8 cellular contexts compared by ENCODE assay signal in the genomic region with DNA sequence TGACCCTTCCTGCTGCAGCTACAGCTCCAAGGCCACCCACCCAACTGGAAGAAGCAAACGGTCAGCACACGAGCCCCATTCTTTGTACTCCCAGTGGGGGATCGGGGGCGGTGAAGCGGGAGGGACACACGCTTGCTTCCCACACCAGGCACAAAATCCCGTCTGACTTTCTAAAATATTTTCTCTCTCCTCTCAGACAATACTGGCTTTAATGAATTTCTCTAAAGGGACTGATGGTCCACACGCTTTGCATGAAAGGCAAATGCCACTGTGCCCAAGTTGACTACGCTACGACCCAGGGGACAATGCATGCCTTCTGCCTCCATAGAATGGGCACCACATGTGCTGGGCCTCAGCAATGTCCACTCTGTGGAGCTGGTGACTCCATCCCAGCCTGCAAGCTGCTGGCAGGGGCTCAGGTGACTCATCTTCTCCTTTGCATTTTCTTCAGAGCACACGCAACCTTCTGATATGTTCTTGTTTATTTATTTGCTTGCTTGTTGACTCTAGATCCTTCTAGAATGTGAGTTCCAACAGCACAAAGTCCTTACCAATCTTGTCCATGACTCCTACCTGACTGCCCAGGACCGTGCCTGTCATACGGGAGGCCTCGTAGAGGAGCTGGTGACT. TPM values are rescaled to one million over a fixed set of nuclear protein-coding genes. Genes with fewer than 3 reads are reported as not detected.
DNase-seq lines count a peak whose midpoint lies in the region; ATAC-seq and TF ChIP-seq lines count a peak whose summit lies in the region.

No MANE protein-coding gene starts in this region.

- intact Hi-C loops in activated T-helper 1 cell treated with anti-CD3 and anti-CD28 coated beads, Interleukin-12 subunit alpha, Interleukin-12 subunit beta, Interleukin-2, Interleukin-4 antibody, amounts not matched to agents 30 ng/mL and 10 ng/mL and 1 ng/mL, durations not matched to agents 14 hours and 24 hours and 36 hours (cut with micrococcal nuclease), result no loop called here
- intact Hi-C loops in Right ventricle myocardium superior (cut with DNase I), result no loop called here
- intact Hi-C loops in spleen (cut with DNase I; ENCODE audit: low total_unique reads), result no loop called here

- no peak overlapping the region for H3K4me3 ChIP-seq in spleen

- WGBS in spleen, 5 donors, result 82 to 89% (median 82%) methylated on average over 14 of the region's 14 CpGs

- no peaks in the 10 kb centered on the region for H3K9me3 ChIP-seq in spleen

- H3K27me3 Mint-ChIP-seq in activated T-helper 1 cell treated with anti-CD3 and anti-CD28 coated beads, Interleukin-12 subunit alpha, Interleukin-12 subunit beta, Interleukin-2, Interleukin-4 antibody, amounts not matched to agents 30 ng/mL and 10 ng/mL and 1 ng/mL, durations not matched to agents 14 hours and 24 hours and 36 hours (ENCODE audit: insufficient read depth), result no peaks in the 10 kb centered on the region

- peaks cover 0 to 35% (median 0%) of the 10 kb centered on the region in 6 donors for H3K36me3 ChIP-seq in spleen

- no peak overlapping the region for H3K4me3 Mint-ChIP-seq in activated T-helper 1 cell treated with anti-CD3 and anti-CD28 coated beads, Interleukin-12 subunit alpha, Interleukin-12 subunit beta, Interleukin-2, Interleukin-4 antibody, amounts not matched to agents 30 ng/mL and 10 ng/mL and 1 ng/mL, durations not matched to agents 14 hours and 24 hours and 36 hours

- peaks cover 13 to 100% (median 65%) of the 10 kb centered on the region in 6 donors for H3K4me1 ChIP-seq in spleen

- peak overlapping the region in 2 of 8 donors; percentile 9 to 21 for H3K27ac ChIP-seq in spleen

- peaks cover 80% of the 10 kb centered on the region for H3K4me1 Mint-ChIP-seq in activated T-helper 1 cell treated with anti-CD3 and anti-CD28 coated beads, Interleukin-12 subunit alpha, Interleukin-12 subunit beta, Interleukin-2, Interleukin-4 antibody, amounts not matched to agents 30 ng/mL and 10 ng/mL and 1 ng/mL, durations not matched to agents 14 hours and 24 hours and 36 hours (ENCODE audit: low read depth)

- peak overlapping the region; percentile 53 for H3K27ac Mint-ChIP-seq in activated T-helper 1 cell treated with anti-CD3 and anti-CD28 coated beads, Interleukin-12 subunit alpha, Interleukin-12 subunit beta, Interleukin-2, Interleukin-4 antibody, amounts not matched to agents 30 ng/mL and 10 ng/mL and 1 ng/mL, durations not matched to agents 14 hours and 24 hours and 36 hours

- H3K9me3 Mint-ChIP-seq in activated T-helper 1 cell treated with anti-CD3 and anti-CD28 coated beads, Interleukin-12 subunit alpha, Interleukin-12 subunit beta, Interleukin-2, Interleukin-4 antibody, amounts not matched to agents 30 ng/mL and 10 ng/mL and 1 ng/mL, durations not matched to agents 14 hours and 24 hours and 36 hours, result no peaks in the 10 kb centered on the region

- TF ChIP-seq CTCF in spleen (IDR thresholded peaks at IDR 0.05 in 8 of 11, conservative IDR thresholded peaks at IDR 0.05 in 3 of 11) (no peak), GM20000 (IDR thresholded peaks at IDR 0.05; ENCODE audit: extremely low read depth, missing control alignments) (no peak)

- peak; percentile 16 for ATAC-seq in Right ventricle myocardium superior (ENCODE audit: poor library complexity)

- H3K36me3 Mint-ChIP-seq in activated T-helper 1 cell treated with anti-CD3 and anti-CD28 coated beads, Interleukin-12 subunit alpha, Interleukin-12 subunit beta, Interleukin-2, Interleukin-4 antibody, amounts not matched to agents 30 ng/mL and 10 ng/mL and 1 ng/mL, durations not matched to agents 14 hours and 24 hours and 36 hours (ENCODE audit: low read depth), result peaks cover 22% of the 10 kb centered on the region

- no peaks in the 10 kb centered on the region for H3K27me3 ChIP-seq in spleen (replicated peaks in 1 of 7)

- no peak for TF ChIP-seq POLR2A in spleen (IDR thresholded peaks at IDR 0.05)

- DNase-seq in GM04503 (ENCODE audit: low read depth), result peak; percentile 66
- no peak for DNase-seq in activated T-helper 1 cell treated with anti-CD3 and anti-CD28 coated beads, Interleukin-12 subunit alpha, Interleukin-12 subunit beta, Interleukin-2, Interleukin-4 antibody, amounts not matched to agents 30 ng/mL and 10 ng/mL and 1 ng/mL, durations not matched to agents 14 hours and 24 hours and 36 hours (ENCODE audit: low spot score)
- DNase-seq in Right ventricle myocardium superior, result peak; percentile 72
- DNase-seq in spleen, result peak; percentile 49
- DNase-seq in DMS153 treated with DMSO at 0.1 percent for 48 hours (lab: John Stamatoyannopoulos, UW; ENCODE audit: unreplicated experiment), result no peak
- no peak for DNase-seq in GM20000 (ENCODE audit: low spot score)
- no peak for DNase-seq in RPMI8226
- DNase-seq in activated CD4-positive, alpha-beta T cell treated with anti-CD3 and anti-CD28 coated beads for 1 hour, result no peak

RNA-seq across cellular contexts. Expression of a gene that starts 15.6 kb away (rescaled TPM):
- total RNA-seq in activated T-helper 1 cell treated with anti-CD3 and anti-CD28 coated beads, Interleukin-12 subunit alpha, Interleukin-12 subunit beta, Interleukin-2, Interleukin-4 antibody, amounts not matched to agents 30 ng/mL and 10 ng/mL and 1 ng/mL, durations not matched to agents 14 hours and 24 hours and 36 hours, result 42.6 and 44.1 TPM in 2 replicates
- 15.1 TPM for total RNA-seq in Right ventricle myocardium superior
- 10 to 100 TPM; 26.8 to 34.5 (median 28.9) TPM for total RNA-seq in spleen
- 1 to 10 TPM; 1.4 to 5.2 (median 1.8) TPM for polyA plus RNA-seq in spleen

RNA-seq across cellular contexts. Expression of a gene that starts 34.0 kb away (rescaled TPM):
- total RNA-seq in activated T-helper 1 cell treated with anti-CD3 and anti-CD28 coated beads, Interleukin-12 subunit alpha, Interleukin-12 subunit beta, Interleukin-2, Interleukin-4 antibody, amounts not matched to agents 30 ng/mL and 10 ng/mL and 1 ng/mL, durations not matched to agents 14 hours and 24 hours and 36 hours, result 46.7 and 48.9 TPM in 2 replicates
- 85.4 TPM for total RNA-seq in Right ventricle myocardium superior
- 10 to 100 TPM; 18.2 to 48.4 (median 24.6) TPM for total RNA-seq in spleen
- 10 to 100 TPM; 24.4 to 37.3 (median 34.0) TPM for polyA plus RNA-seq in spleen

Comparison
In these comparisons a context has a peak if more than half of its experiments do, and no peak if none do; other contexts are left out.
1. DNase-seq: peak in GM04503 (single experiment), Right ventricle myocardium superior (single experiment) and spleen (single experiment); none in activated T-helper 1 cell treated with anti-CD3 and anti-CD28 coated beads, Interleukin-12 subunit alpha, Interleukin-12 subunit beta, Interleukin-2, Interleukin-4 antibody, amounts not matched to agents 30 ng/mL and 10 ng/mL and 1 ng/mL, durations not matched to agents 14 hours and 24 hours and 36 hours (single experiment), DMS153 treated with DMSO at 0.1 percent for 48 hours (single experiment), GM20000 (single experiment), RPMI8226 (single experiment) and activated CD4-positive, alpha-beta T cell treated with anti-CD3 and anti-CD28 coated beads for 1 hour (single experiment).